In genomic region chr15:65365229-65365628, GRCh38 we compare ENCODE assay signal across 1 cellular context.
TF ChIP-seq lines count a peak whose summit lies in the region.

No MANE protein-coding gene starts in this region.

TF ChIP-seq in HepG2, 621 proteins besides CTCF, POLR2A, EP300 and RAD21 (continued from another document and continues in another):
- TF ChIP-seq FUBP1 (CRISPR knock-in tag; IDR thresholded peaks at IDR 0.05; ENCODE audit: borderline replicate concordance) (no peak), ZNF275 (CRISPR knock-in tag; IDR thresholded peaks at IDR 0.05; ENCODE audit: borderline replicate concordance) (no peak), CHD2 (IDR thresholded peaks at IDR 0.05; ENCODE audit: low read depth, low read length) (no peak), TOPORS (CRISPR knock-in tag; IDR thresholded peaks at IDR 0.05) (no peak), SNAPC4 (CRISPR knock-in tag; IDR thresholded peaks at IDR 0.05) (no peak), ZNF773 (CRISPR knock-in tag; IDR thresholded peaks at IDR 0.05; ENCODE audit: borderline replicate concordance) (no peak), ZNF207 (IDR thresholded peaks at IDR 0.05; ENCODE audit: borderline replicate concordance) (no peak), PHB2 (IDR thresholded peaks at IDR 0.05; ENCODE audit: partially characterized antibody) (no peak), ZSCAN9 (CRISPR knock-in tag; IDR thresholded peaks at IDR 0.05; ENCODE audit: borderline replicate concordance) (no peak), ZNF550 (CRISPR knock-in tag; IDR thresholded peaks at IDR 0.05; ENCODE audit: borderline replicate concordance) (no peak), ISX (CRISPR knock-in tag; conservative IDR thresholded peaks at IDR 0.05) (no peak), ZNF264 (CRISPR knock-in tag; IDR thresholded peaks at IDR 0.05) (peak; percentile 99), ZBED4 (CRISPR knock-in tag; IDR thresholded peaks at IDR 0.05; ENCODE audit: borderline replicate concordance) (no peak), ZNF441 (CRISPR knock-in tag; IDR thresholded peaks at IDR 0.05; ENCODE audit: borderline replicate concordance) (no peak), MED1 (CRISPR knock-in tag; IDR thresholded peaks at IDR 0.05) (peak; percentile 57), NFATC3 (CRISPR knock-in tag; IDR thresholded peaks at IDR 0.05) (no peak), ZNF260 (CRISPR knock-in tag; IDR thresholded peaks at IDR 0.05; ENCODE audit: borderline replicate concordance, low read depth) (no peak), HES4 (CRISPR knock-in tag; IDR thresholded peaks at IDR 0.05; ENCODE audit: borderline replicate concordance) (no peak), THAP7 (CRISPR knock-in tag; IDR thresholded peaks at IDR 0.05) (no peak), ZNF160 (CRISPR knock-in tag; IDR thresholded peaks at IDR 0.05) (no peak), TBX2 (CRISPR knock-in tag; IDR thresholded peaks at IDR 0.05; ENCODE audit: borderline replicate concordance) (peak; percentile 46; the same call in 1 of the 2 replicates), SCMH1 (CRISPR knock-in tag; IDR thresholded peaks at IDR 0.05; ENCODE audit: borderline replicate concordance) (no peak), ZNF562 (CRISPR knock-in tag; IDR thresholded peaks at IDR 0.05; ENCODE audit: borderline replicate concordance) (no peak), SKIL (CRISPR knock-in tag; IDR thresholded peaks at IDR 0.05; ENCODE audit: borderline replicate concordance) (no peak), DBP (CRISPR knock-in tag; IDR thresholded peaks at IDR 0.05; ENCODE audit: not compliant biosample characterization) (no peak), PBX3 (CRISPR knock-in tag; IDR thresholded peaks at IDR 0.05; ENCODE audit: borderline replicate concordance) (no peak), NR0B2 (CRISPR knock-in tag; IDR thresholded peaks at IDR 0.05) (no peak), ZNF460 (CRISPR knock-in tag; IDR thresholded peaks at IDR 0.05; ENCODE audit: borderline replicate concordance) (no peak), KLF6 (CRISPR knock-in tag; IDR thresholded peaks at IDR 0.05) (no peak), DZIP1 (CRISPR knock-in tag; IDR thresholded peaks at IDR 0.05) (no peak), SMAD1 (CRISPR knock-in tag; IDR thresholded peaks at IDR 0.05; ENCODE audit: borderline replicate concordance, low read depth) (no peak), HMG20A (CRISPR knock-in tag; IDR thresholded peaks at IDR 0.05; ENCODE audit: borderline replicate concordance) (no peak), ZNF235 (CRISPR knock-in tag; IDR thresholded peaks at IDR 0.05; ENCODE audit: borderline replicate concordance) (no peak), ZSCAN5A (CRISPR knock-in tag; IDR thresholded peaks at IDR 0.05; ENCODE audit: borderline replicate concordance) (no peak), ZNF256 (CRISPR knock-in tag; conservative IDR thresholded peaks at IDR 0.05) (no peak), TCF12 (IDR thresholded peaks at IDR 0.05) (no peak), TCF12 (CRISPR knock-in tag; IDR thresholded peaks at IDR 0.05) (no peak), HNRNPL (IDR thresholded peaks at IDR 0.05; ENCODE audit: low read depth, low read length) (no peak)
